10 cellular contexts compared by ENCODE assay signal in genomic region chr1:185719021-185719420, GRCh38. TPM values are rescaled to one million over a fixed set of nuclear protein-coding genes. Genes with fewer than 3 reads are reported as not detected.
DNase-seq lines count a peak whose midpoint lies in the region; ATAC-seq and TF ChIP-seq lines count a peak whose summit lies in the region.
"Had no signal": no experiment of that assay in that cellular context is flagged by ENCODE, and none has a peak within 500 bp of the region (broad histone marks: within the 10 kb centered on the region; RNA-seq: fewer than 3 reads in every experiment).

No MANE protein-coding gene starts in this region.

- ATAC-seq in HG03432 (IDR thresholded peaks at IDR 0.05; ENCODE audit: unreplicated experiment) = no peak
- no peak for ATAC-seq in GM21381 (IDR thresholded peaks at IDR 0.05; ENCODE audit: unreplicated experiment)

- intact Hi-C loops in CD14-positive monocyte (cut with micrococcal nuclease) = no loop called here

- H3K9me3 Mint-ChIP-seq in CD14-positive monocyte = no peaks in the 10 kb centered on the region
- H3K9me3 Mint-ChIP-seq: central memory CD8-positive, alpha-beta T cell had no signal

- peaks cover 9 to 13% (median 13%) of the 10 kb centered on the region in 3 donors for H3K27me3 Mint-ChIP-seq in CD14-positive monocyte (ENCODE audit: low read depth in 3 of 3)

- H3K4me3 Mint-ChIP-seq in CD14-positive monocyte = no peak overlapping the region
- H3K4me3 Mint-ChIP-seq: central memory CD8-positive, alpha-beta T cell had no signal

- no peak overlapping the region for H3K27ac Mint-ChIP-seq in CD14-positive monocyte

- H3K36me3 Mint-ChIP-seq in CD14-positive monocyte = no peaks in the 10 kb centered on the region

- H3K4me1 Mint-ChIP-seq in CD14-positive monocyte = no peaks in the 10 kb centered on the region
- H3K4me1 Mint-ChIP-seq: central memory CD8-positive, alpha-beta T cell had no signal

- DNase-seq in DMS 273 (lab: John Stamatoyannopoulos, UW; ENCODE audit: unreplicated experiment) (peak; percentile 63), DMS 273 treated with DMSO at 0.1 percent for 48 hours (lab: John Stamatoyannopoulos, UW) (no peak), T1000 (lab: John Stamatoyannopoulos, UW) (peak; percentile 70), foreskin melanocyte (peak; percentile 57), smooth muscle cell of the brain vasculature (ENCODE audit: low read depth, low spot score) (peak; percentile 77), CD14-positive monocyte (ENCODE audit: low spot score) (no peak)
- DNase-seq: Karpas-422 had no signal

- no peak for TF ChIP-seq CTCF in CD14-positive monocyte (IDR thresholded peaks at IDR 0.05)

RNA-seq across cellular contexts. Expression of gene HMCN1, which starts 15.2 kb away (rescaled TPM):
- polyA plus RNA-seq in CD14-positive monocyte = not detected

Comparison
In these comparisons a context has a peak if more than half of its experiments do, and no peak if none do; other contexts are left out.
1. DNase-seq: peak in DMS 273 (single experiment), T1000 (single experiment), foreskin melanocyte (single experiment) and smooth muscle cell of the brain vasculature (single experiment); none in DMS 273 treated with DMSO at 0.1 percent for 48 hours (single experiment) and CD14-positive monocyte (single experiment).